Comparison of ENCODE assay signal across 9 cellular contexts in the genomic region with DNA sequence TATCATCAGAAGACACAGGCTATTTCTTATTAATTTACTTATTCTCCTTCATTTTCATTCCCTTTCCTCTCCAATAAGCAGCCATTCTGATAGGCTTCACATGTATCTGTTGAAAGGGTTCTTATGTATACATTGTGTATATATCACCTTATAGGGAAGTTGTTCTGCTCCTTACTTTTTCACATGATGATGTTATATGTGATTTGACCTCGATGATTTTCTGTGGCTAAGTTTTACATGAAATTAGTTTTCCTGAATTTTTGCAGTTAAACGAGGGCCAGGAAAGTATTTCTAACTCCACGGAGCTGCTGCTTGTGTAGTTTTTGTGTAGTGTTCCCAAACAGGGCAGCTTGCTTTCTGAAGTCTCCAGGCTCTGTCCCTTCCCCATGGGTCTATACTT.
"Had no signal": no experiment of that assay in that cellular context is flagged by ENCODE, and none has a peak within 500 bp of the region (broad histone marks: within the 10 kb centered on the region; RNA-seq: fewer than 3 reads in every experiment).

No MANE protein-coding gene starts in this region.

- H3K27ac Mint-ChIP-seq: GM23338, H9, HFFc6 had no signal

- H3K4me3 ChIP-seq: GM23248, GM23338 had no signal

- H3K4me1 Mint-ChIP-seq: GM23338, H9 had no signal

- H2AFZ ChIP-seq: GM23248, GM23338 had no signal

- H3K9ac ChIP-seq: GM23248 had no signal

- DNase-seq: GM23248, GOT3, H7, H9, HCEC 1CT, HFFc6 had no signal

- FAIRE-seq: H1, H54 had no signal

- H3K4me3 Mint-ChIP-seq: GM23338, H9, HFFc6 had no signal

- ATAC-seq: GM23338 had no signal

- H3K4me2 ChIP-seq: GM23338 had no signal

- H3K27ac ChIP-seq: GM23248 had no signal

- H3K9me3 Mint-ChIP-seq: HFFc6 had no signal
